8 cellular contexts compared by ENCODE assay signal in the genomic region with DNA sequence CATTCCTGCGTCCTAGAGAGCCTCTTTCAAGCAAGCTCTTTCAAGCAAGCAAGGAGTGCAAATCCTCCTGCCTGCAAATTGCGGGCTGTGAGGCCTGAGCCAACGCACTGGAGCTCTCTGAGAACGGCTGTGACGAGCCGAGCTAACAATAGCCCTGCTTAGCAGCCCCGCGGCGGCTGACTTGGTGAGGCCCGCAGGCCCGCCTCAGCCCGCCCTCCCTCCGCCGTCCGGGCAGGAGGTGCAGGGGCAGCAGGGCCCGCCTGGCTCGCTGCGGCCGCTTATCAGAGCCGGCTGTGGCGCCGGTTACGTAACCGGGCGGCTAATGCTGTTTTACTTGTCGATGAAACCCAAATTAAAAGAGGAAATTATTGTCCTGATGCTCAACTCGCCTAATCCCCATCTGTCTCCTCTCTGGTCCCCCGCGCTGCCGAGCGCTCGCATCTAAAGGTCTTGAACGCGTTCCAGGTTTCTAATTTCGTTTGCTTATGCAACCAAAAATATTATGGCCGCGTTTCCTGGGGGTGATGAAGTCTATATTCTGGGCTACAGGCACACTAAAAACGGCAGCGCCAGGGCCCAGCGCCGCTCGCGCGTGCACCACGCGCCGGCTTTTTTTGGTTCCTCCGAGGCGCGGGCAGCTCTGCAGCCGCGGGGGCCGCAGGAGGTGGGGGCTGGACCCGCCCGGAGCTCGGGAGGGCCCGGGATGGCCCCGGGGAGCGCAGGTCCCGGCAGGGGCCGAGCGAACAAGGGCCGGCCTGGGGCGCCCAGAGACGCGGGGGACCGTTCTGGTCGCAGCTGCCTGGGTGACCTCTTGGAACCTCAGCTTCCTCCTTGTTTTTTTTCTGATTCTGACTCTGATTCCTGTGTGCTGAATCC.
DNase-seq lines count a peak whose midpoint lies in the region; ATAC-seq and TF ChIP-seq lines count a peak whose summit lies in the region.

No MANE protein-coding gene starts in this region.

- intact Hi-C loops in ascending aorta (cut with DNase I) (loop anchor here (1.0 kb wide), 3 partner anchors 19 to 64 kb away; no protein-coding TSS in a partner anchor), left cardiac atrium (cut with DNase I) (loop anchor here (5.0 kb wide), 1 partner anchor 64 kb away; a partner anchor contains a TSS), ovary (cut with DNase I) (loop anchor here in 2 of 4 donors (2.0 to 5.0 kb wide), 2 partner anchors 26 to 64 kb away; a partner anchor contains a TSS)

- peak; percentile 53 for ATAC-seq in GM21367 (IDR thresholded peaks at IDR 0.05; ENCODE audit: unreplicated experiment)
- ATAC-seq in left cardiac atrium, result peak; percentile 95
- no peak for ATAC-seq in GM18519 (IDR thresholded peaks at IDR 0.05; ENCODE audit: low FRiP score, unreplicated experiment)

- H3K27me3 ChIP-seq in ascending aorta, result no peaks in the 10 kb centered on the region
- H3K27me3 ChIP-seq in ovary, result no peaks in the 10 kb centered on the region

- H3K9me3 ChIP-seq in ascending aorta (no peaks in the 10 kb centered on the region), ovary (no peaks in the 10 kb centered on the region)

- TF ChIP-seq CTCF in ascending aorta (IDR thresholded peaks at IDR 0.05), result no peak
- no peak for TF ChIP-seq CTCF in ovary (IDR thresholded peaks at IDR 0.05)

- H3K27ac ChIP-seq in ascending aorta, result peak overlapping the region; percentile 96 to 98
- H3K27ac ChIP-seq in ovary, result peak overlapping the region; percentile 85 to 96

- TF ChIP-seq EP300 in ovary (IDR thresholded peaks at IDR 0.05), result no peak

- H3K4me1 ChIP-seq in ascending aorta (peaks cover 18 to 37% of the 10 kb centered on the region in 2 donors), ovary (ENCODE audit: insufficient read depth) (peaks cover 2% of the 10 kb centered on the region)

- TF ChIP-seq POLR2A in ovary (IDR thresholded peaks at IDR 0.05), result peak; percentile 33

- WGBS in ovary, 3 donors, result 0 to 1% (median 1%) methylated on average over 66 to 68 of the region's 68 CpGs

- peak overlapping the region; percentile 47 to 63 for H3K4me3 ChIP-seq in ascending aorta
- H3K4me3 ChIP-seq in ovary, result peak overlapping the region; percentile 42

- no peaks in the 10 kb centered on the region for H3K36me3 ChIP-seq in ascending aorta
- H3K36me3 ChIP-seq in ovary, result no peaks in the 10 kb centered on the region

- DNase-seq in AG20443 (ENCODE audit: low spot score), result peak; percentile 89
- peak; percentile 81 for DNase-seq in NCI-H1092 treated with DMSO at 0.1 percent for 48 hours (lab: John Stamatoyannopoulos, UW)
- DNase-seq in SKM-1 (lab: John Stamatoyannopoulos, UW; ENCODE audit: unreplicated experiment), result peak; percentile 79
- DNase-seq in ascending aorta (ENCODE audit: low spot score in 2 of 2), result peak; percentile 79 to 96
- DNase-seq in left cardiac atrium, result peak; percentile 91
- DNase-seq in ovary, result peak; percentile 82 to 89 (median 84)
